1 cellular context compared by ENCODE assay signal in genomic region chr16:2770057-2770780, GRCh38.
TF ChIP-seq lines count a peak whose summit lies in the region.

No MANE protein-coding gene starts in this region.

TF ChIP-seq in HepG2, 621 proteins besides CTCF, POLR2A, EP300 and RAD21:
- no peak for TF ChIP-seq HINFP (CRISPR knock-in tag; IDR thresholded peaks at IDR 0.05; ENCODE audit: low read depth)
- peak; percentile 15 for TF ChIP-seq HNRNPLL (IDR thresholded peaks at IDR 0.05; ENCODE audit: low read depth, low read length, poor library complexity, severe bottlenecking)
- no peak for TF ChIP-seq DDIT3 (CRISPR knock-in tag; IDR thresholded peaks at IDR 0.05)
- no peak for TF ChIP-seq ZNF513 (CRISPR knock-in tag; conservative IDR thresholded peaks at IDR 0.05)
- peak; percentile 51 for TF ChIP-seq RBM22 (optimal IDR thresholded peaks at IDR 0.05; ENCODE audit: low read length)
- TF ChIP-seq PAF1 (CRISPR knock-in tag; IDR thresholded peaks at IDR 0.05): peak; percentile 37; the same call in 1 of the 2 replicates
- TF ChIP-seq AGO2 (optimal IDR thresholded peaks at IDR 0.05; ENCODE audit: low read depth, low read length): peak; percentile 99
- no peak for TF ChIP-seq NR1H2 (CRISPR knock-in tag; IDR thresholded peaks at IDR 0.05; ENCODE audit: borderline replicate concordance, low read depth)
- TF ChIP-seq SSRP1 (CRISPR knock-in tag; IDR thresholded peaks at IDR 0.05): 0 out of 2 replicates have a peak, but pooled peaks have one; percentile 21
- TF ChIP-seq ZNF687 (CRISPR knock-in tag; IDR thresholded peaks at IDR 0.05): peak; percentile 25; the same call in 1 of the 2 replicates
- peak; percentile 67 for TF ChIP-seq RBFOX2 (IDR thresholded peaks at IDR 0.05; ENCODE audit: low read depth, low read length)
- TF ChIP-seq RBM39 (IDR thresholded peaks at IDR 0.05; ENCODE audit: low read depth, low read length, poor library complexity, severe bottlenecking): peak; percentile 55
- TF ChIP-seq AGO1 (IDR thresholded peaks at IDR 0.05; ENCODE audit: low read depth, low read length, poor library complexity, severe bottlenecking): peak; percentile 61
- TF ChIP-seq ZFP91 (CRISPR knock-in tag; IDR thresholded peaks at IDR 0.05; ENCODE audit: borderline replicate concordance): 0 out of 2 replicates have a peak, but pooled peaks have one; percentile 37
- TF ChIP-seq POLR2AphosphoS2 (IDR thresholded peaks at IDR 0.05; ENCODE audit: low read depth, low read length): peak; percentile 28
- TF ChIP-seq ZBTB33 (CRISPR knock-in tag; IDR thresholded peaks at IDR 0.05): peak; percentile 88
TF ChIP-seq in HepG2: peak in this region for 12.
